Comparison of ENCODE assay signal across 8 cellular contexts in the genomic region with DNA sequence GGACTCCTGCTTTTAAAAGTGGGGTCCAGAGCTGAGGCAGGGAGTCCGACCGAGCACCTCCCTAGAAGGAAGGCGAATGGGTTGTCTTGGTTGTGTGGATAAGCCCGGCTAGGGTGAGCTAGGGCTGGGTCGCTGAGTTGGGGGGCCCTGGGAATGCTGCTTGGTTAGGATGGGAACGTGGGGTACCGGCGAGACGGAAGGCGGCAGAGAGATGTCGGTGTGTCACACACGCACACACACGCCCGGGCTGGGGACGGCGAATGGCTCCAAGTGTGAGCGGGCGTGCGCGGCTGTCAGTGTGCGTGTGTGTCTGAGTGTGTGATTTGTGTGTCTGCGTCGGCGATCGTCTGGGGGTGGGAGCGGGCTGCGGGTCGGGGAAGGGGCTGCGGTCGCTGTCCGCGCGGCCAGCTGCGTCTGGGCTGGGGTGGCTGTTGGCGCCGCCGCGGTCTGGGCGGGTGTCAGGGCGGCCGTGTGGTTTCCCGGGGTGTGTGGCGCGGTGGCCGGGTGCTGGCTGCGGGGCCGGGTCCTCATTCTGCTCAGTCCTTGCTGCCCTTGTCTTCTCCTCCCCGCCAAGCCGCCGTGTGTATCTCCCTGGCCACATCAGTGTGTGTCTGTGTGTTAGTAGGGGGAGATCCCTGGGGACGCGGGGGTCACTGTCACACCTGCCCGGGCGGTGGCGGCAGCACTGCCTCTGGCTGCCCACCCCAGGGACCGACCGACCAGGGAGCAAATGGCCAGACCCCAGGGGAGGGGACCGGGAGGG. TPM values are rescaled to one million over a fixed set of nuclear protein-coding genes. Genes with fewer than 3 reads are reported as not detected.
DNase-seq lines count a peak whose midpoint lies in the region; ATAC-seq and TF ChIP-seq lines count a peak whose summit lies in the region.

No MANE protein-coding gene starts in this region.

- H3K27me3 Mint-ChIP-seq in Calu3 (ENCODE audit: unreplicated experiment) (peaks cover 79% of the 10 kb centered on the region), brain (peaks cover 21% of the 10 kb centered on the region), natural killer cell (ENCODE audit: low read depth in 2 of 2) (peaks cover 25 to 37% of the 10 kb centered on the region in 2 donors)

- CTCF ChIA-PET in Calu3 (lab: Charles Lee), result interaction anchor here (0.8 to 1.6 kb wide), 4 partner anchors 18 to 113 kb away, joined by 3 to 6 read pairs (median 4); partner anchors contain the start of gene DPM3

- ATAC-seq in natural killer cell, result peak in 1 of 3 donors; percentile 12
- ATAC-seq in GM21529 (IDR thresholded peaks at IDR 0.05; ENCODE audit: unreplicated experiment), result no peak
- ATAC-seq in HG03520 (IDR thresholded peaks at IDR 0.05; ENCODE audit: unreplicated experiment), result no peak

- H3K27ac Mint-ChIP-seq in Calu3 (ENCODE audit: unreplicated experiment) (peak overlapping the region; percentile 16), brain (peak overlapping the region; percentile 84 to 99 (median 90)), natural killer cell (peak overlapping the region; percentile 14 to 71)

- intact Hi-C loops in Calu3 (cut with micrococcal nuclease; ENCODE audit: unreplicated experiment), result loop anchor here (5.0 kb wide), 1 partner anchor 32 kb away; no protein-coding TSS in a partner anchor
- intact Hi-C loops in natural killer cell (cut with micrococcal nuclease), result no loop called here
- intact Hi-C loops in tibial artery (cut with DNase I; ENCODE audit: low total_unique reads), result no loop called here

- H3K4me3 ChIP-seq in KMS-11 (IDR thresholded peaks at IDR 0.05; ENCODE audit: insufficient read depth, low read depth, low read length), result no peak overlapping the region
- peak overlapping the region in 1 of 2 donors; percentile 56 for H3K4me3 ChIP-seq in tibial artery

- no peaks in the 10 kb centered on the region for H3K9me3 ChIP-seq in tibial artery

- H3K27me3 ChIP-seq in KMS-11 (ENCODE audit: insufficient read depth, low read depth), result peaks cover 64% of the 10 kb centered on the region
- H3K27me3 ChIP-seq in tibial artery, result peaks cover 9 to 57% of the 10 kb centered on the region in 2 donors

- peaks cover 74% of the 10 kb centered on the region for H3K4me1 ChIP-seq in KMS-11 (ENCODE audit: low read depth, poor library complexity, severe bottlenecking)
- H3K4me1 ChIP-seq in tibial artery, result peaks cover 0 to 71% (median 50%) of the 10 kb centered on the region in 4 donors

- H3K27ac ChIP-seq in KMS-11 (no peak overlapping the region), tibial artery (no peak overlapping the region)

- no peaks in the 10 kb centered on the region for H3K36me3 ChIP-seq in KMS-11 (ENCODE audit: insufficient read depth)
- no peaks in the 10 kb centered on the region for H3K36me3 ChIP-seq in tibial artery

- DNase-seq in Calu3 (no peak), natural killer cell (no peak), tibial artery (no peak), NOMO-1 treated with dmso at 0.1 percent for 144 hours (lab: John Stamatoyannopoulos, UW; ENCODE audit: unreplicated experiment) (no peak)

- H3K9me3 Mint-ChIP-seq in Calu3 (ENCODE audit: low read depth, unreplicated experiment) (no peaks in the 10 kb centered on the region), brain (peaks cover 0 to 6% (median 0%) of the 10 kb centered on the region in 5 experiments), natural killer cell (no peaks in the 10 kb centered on the region)

- no peaks in the 10 kb centered on the region for H4K20me1 ChIP-seq in KMS-11 (ENCODE audit: insufficient read depth)

- H3K36me3 Mint-ChIP-seq in Calu3 (ENCODE audit: insufficient read depth, unreplicated experiment) (peaks cover 35% of the 10 kb centered on the region), brain (no peaks in the 10 kb centered on the region), natural killer cell (no peaks in the 10 kb centered on the region)

- H3K4me1 Mint-ChIP-seq in Calu3 (ENCODE audit: low read depth, unreplicated experiment) (peaks cover 55% of the 10 kb centered on the region), brain (peaks cover 69% of the 10 kb centered on the region), natural killer cell (peaks cover 31 to 44% of the 10 kb centered on the region in 2 donors)

- BruUV-seq in Calu3 (replicated peaks; lab: Mats Ljungman, UMichigan), result no TSS peak

- no peaks in the 10 kb centered on the region for H3K79me2 ChIP-seq in KMS-11 (ENCODE audit: insufficient read depth, low read depth)

- TF ChIP-seq CTCF in Calu3 (IDR thresholded peaks at IDR 0.05; ENCODE audit: unreplicated experiment) (no peak), KMS-11 (conservative IDR thresholded peaks at IDR 0.05; ENCODE audit: low read depth, low read length) (no peak), brain (conservative IDR thresholded peaks at IDR 0.05) (no peak), natural killer cell (IDR thresholded peaks at IDR 0.05) (no peak), tibial artery (IDR thresholded peaks at IDR 0.05) (no peak)

- H3K4me2 ChIP-seq in KMS-11, result peak overlapping the region; percentile 77

- H2AFZ ChIP-seq in KMS-11 (ENCODE audit: low read depth), result no peak overlapping the region

- H3K4me3 Mint-ChIP-seq in Calu3 (ENCODE audit: low read depth, unreplicated experiment), result peak overlapping the region; percentile 58
- H3K4me3 Mint-ChIP-seq in brain, result peak overlapping the region; percentile 92 to 98 (median 97)
- peak overlapping the region; percentile 87 for H3K4me3 Mint-ChIP-seq in natural killer cell

- H3K9ac ChIP-seq in KMS-11, result no peak overlapping the region

RNA-seq across cellular contexts. Expression of gene EFNA3, which starts 1.0 kb away (rescaled TPM):
- total RNA-seq in Calu3 (2022), result 1.7 and 3.4 TPM in 2 replicates
- 34.9 TPM for polyA plus RNA-seq in brain (ENCODE audit: insufficient read depth, low read depth, low replicate concordance)
- total RNA-seq in natural killer cell, result 1 to 10 TPM in 1 of 3 donors, under 1 TPM in 2; 0.52 to 1.1 (median 0.68) TPM

RNA-seq across cellular contexts. Expression of gene EFNA4, which starts 16.1 kb away (rescaled TPM):
- 12.6 and 13.9 TPM in 2 replicates for total RNA-seq in Calu3 (2022)
- 1.6 TPM for polyA plus RNA-seq in brain (ENCODE audit: insufficient read depth, low read depth, low replicate concordance)
- 1 to 10 TPM; 4.6 to 6.8 (median 5.5) TPM for total RNA-seq in natural killer cell

RNA-seq across cellular contexts. Expression of gene ADAM15, which starts 28.6 kb away (rescaled TPM):
- total RNA-seq in Calu3 (2022) (99.1 and 103 TPM in 2 replicates), natural killer cell (10 to 100 TPM; 54.6 to 83.2 (median 64.7) TPM)
- polyA plus RNA-seq in brain (ENCODE audit: insufficient read depth, low read depth, low replicate concordance), result 40.1 TPM

RNA-seq across cellular contexts. Expression of gene DCST1, which starts 46.0 kb away (rescaled TPM):
- total RNA-seq in Calu3 (2022), result 0.17 TPM in 1 of 2 replicates, not detected in the other
- polyA plus RNA-seq in brain (ENCODE audit: insufficient read depth, low read depth, low replicate concordance), result not detected
- under 1 TPM in 2 of 3 donors, not detected in 1; 0.35 to 0.60 TPM for total RNA-seq in natural killer cell

RNA-seq across cellular contexts. Expression of gene DCST2, which starts 46.1 kb away (rescaled TPM):
- total RNA-seq in Calu3 (2022) (1.4 and 1.5 TPM in 2 replicates), natural killer cell (under 1 TPM; 0.30 to 0.92 (median 0.32) TPM)
- 0.81 TPM for polyA plus RNA-seq in brain (ENCODE audit: insufficient read depth, low read depth, low replicate concordance)

Comparison
In these comparisons a context has a peak if more than half of its experiments do, and no peak if none do; other contexts are left out.
1. H3K27ac Mint-ChIP-seq: peak in every context shown above with its lines; median percentile 90 in brain; 42 in natural killer cell; 16 in Calu3.